In the genomic region with DNA sequence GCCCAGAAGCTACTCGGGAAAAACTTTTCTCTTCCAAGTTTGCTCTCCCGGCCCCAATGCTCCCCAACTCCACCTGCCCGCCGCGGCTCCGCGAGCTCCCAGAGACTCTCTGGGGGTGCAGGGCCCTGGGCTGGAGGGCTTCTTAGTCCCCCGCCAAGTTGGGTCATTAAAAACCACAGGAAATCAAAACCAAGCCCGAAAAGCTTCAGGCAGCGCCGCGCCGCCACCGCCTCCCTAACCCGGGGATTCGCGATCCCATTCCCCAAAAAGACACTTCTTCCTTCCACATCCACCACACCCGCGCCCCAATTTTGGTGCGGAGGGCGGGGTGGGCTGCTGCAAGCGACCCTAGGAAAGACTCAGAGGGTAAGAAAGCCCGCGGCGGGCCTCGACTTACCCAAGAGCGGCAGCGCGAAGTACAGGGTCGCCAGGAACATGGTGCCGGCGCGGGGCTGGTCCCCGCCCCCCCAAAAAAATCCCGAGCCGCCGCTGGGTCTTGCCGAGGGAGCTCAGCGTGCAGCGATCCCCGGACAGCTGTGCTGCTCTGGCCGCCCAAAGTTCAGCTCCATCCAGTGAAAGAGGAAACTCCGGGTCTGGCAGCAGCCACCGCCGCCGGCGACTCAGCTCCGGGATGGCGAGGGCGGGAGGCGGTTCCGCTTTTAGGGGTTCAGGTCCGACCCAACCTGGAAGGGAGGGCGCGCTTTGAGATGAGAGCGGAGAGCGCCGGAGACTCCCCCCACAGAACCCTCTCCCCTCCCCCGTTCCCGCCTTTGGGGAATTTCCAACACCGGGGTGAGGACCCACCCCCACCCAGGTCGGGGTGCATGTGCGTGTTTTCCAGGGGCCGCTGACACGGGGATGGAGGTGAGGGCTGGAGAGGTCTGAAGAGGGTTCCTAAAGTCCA, we compare ENCODE assay signal across 9 cellular contexts. TPM values are rescaled to one million over a fixed set of nuclear protein-coding genes. Genes with fewer than 3 reads are reported as not detected.
A peak's percentile ranks its signal among the peaks of the same experiment; 100 is the strongest.
DNase-seq lines count a peak whose midpoint lies in the region; ATAC-seq and TF ChIP-seq lines count a peak whose summit lies in the region.
"Had no signal": no experiment of that assay in that cellular context is flagged by ENCODE, and none has a peak within 500 bp of the region (broad histone marks: within the 10 kb centered on the region; RNA-seq: fewer than 3 reads in every experiment).

No MANE protein-coding gene starts in this region.

- H3K4me3 Mint-ChIP-seq in activated CD8-positive, alpha-beta T cell treated with anti-CD3 and anti-CD28 coated beads for 36 hours = peak overlapping the region; percentile 17
- no peak overlapping the region for H3K4me3 Mint-ChIP-seq in activated CD8-positive, alpha-beta T cell treated with anti-CD3 and anti-CD28 coated beads, Interleukin-2, amount 10 ng/mL, durations not matched to agents 7 days and 5 days
- H3K4me3 Mint-ChIP-seq: activated naive CD8-positive, alpha-beta T cell had no signal

- H3K27ac ChIP-seq in right lobe of liver (peak overlapping the region; percentile 51 to 87 (median 79)), upper lobe of left lung (peak overlapping the region in 1 of 4 donors; percentile 50)

- H3K27me3 ChIP-seq in right lobe of liver = no peaks in the 10 kb centered on the region
- H3K27me3 ChIP-seq in upper lobe of left lung = peaks cover 0 to 43% (median 16%) of the 10 kb centered on the region in 4 donors

- H3K4me3 ChIP-seq in cardiac fibroblast (replicated peaks in 1 of 2; ENCODE audit: low read depth in 2 of 2, low read length in 2 of 2) (peak overlapping the region; percentile 25 to 38), right lobe of liver (peak overlapping the region; percentile 68 to 83 (median 73)), upper lobe of left lung (peak overlapping the region; percentile 17 to 47 (median 40))

- H3K9me3 ChIP-seq in right lobe of liver (no peaks in the 10 kb centered on the region), upper lobe of left lung (no peaks in the 10 kb centered on the region)

- H3K36me3 ChIP-seq in right lobe of liver = no peaks in the 10 kb centered on the region
- H3K36me3 ChIP-seq in upper lobe of left lung = no peaks in the 10 kb centered on the region

- H3K27me3 Mint-ChIP-seq in activated CD8-positive, alpha-beta T cell treated with anti-CD3 and anti-CD28 coated beads for 36 hours = peaks cover 56% of the 10 kb centered on the region
- peaks cover 55% of the 10 kb centered on the region for H3K27me3 Mint-ChIP-seq in activated CD8-positive, alpha-beta T cell treated with anti-CD3 and anti-CD28 coated beads, Interleukin-2, amount 10 ng/mL, durations not matched to agents 7 days and 5 days (ENCODE audit: low read depth)

- CTCF ChIA-PET in activated CD8-positive, alpha-beta T cell treated with anti-CD3 and anti-CD28 coated beads for 36 hours (lab: Charles Lee) = interaction anchor here (0.9 kb wide), 2 partner anchors 12 to 16 kb away, joined by 3 to 4 read pairs; no protein-coding TSS in a partner anchor
- CTCF ChIA-PET in activated CD8-positive, alpha-beta T cell treated with anti-CD3 and anti-CD28 coated beads, Interleukin-2, amount 10 ng/mL, durations not matched to agents 7 days and 5 days (lab: Charles Lee) = no interaction called here

- peaks cover 0 to 6% (median 0%) of the 10 kb centered on the region in 4 donors for H3K4me1 ChIP-seq in right lobe of liver
- H3K4me1 ChIP-seq in upper lobe of left lung = peaks cover 3 to 38% (median 29%) of the 10 kb centered on the region in 4 donors

- H3K4me1 Mint-ChIP-seq in activated CD8-positive, alpha-beta T cell treated with anti-CD3 and anti-CD28 coated beads for 36 hours (ENCODE audit: low read depth) = peaks cover 7% of the 10 kb centered on the region
- peaks cover 14% of the 10 kb centered on the region for H3K4me1 Mint-ChIP-seq in activated CD8-positive, alpha-beta T cell treated with anti-CD3 and anti-CD28 coated beads, Interleukin-2, amount 10 ng/mL, durations not matched to agents 7 days and 5 days (ENCODE audit: low read depth)

- intact Hi-C loops in activated CD8-positive, alpha-beta T cell treated with anti-CD3 and anti-CD28 coated beads for 36 hours (cut with micrococcal nuclease) = no loop called here
- intact Hi-C loops in right lobe of liver (cut with DNase I) = no loop called here

- no peak for TF ChIP-seq EP300 in upper lobe of left lung (IDR thresholded peaks at IDR 0.05)

- TF ChIP-seq CTCF in activated CD8-positive, alpha-beta T cell treated with anti-CD3 and anti-CD28 coated beads for 36 hours (IDR thresholded peaks at IDR 0.05) = no peak
- no peak for TF ChIP-seq CTCF in cardiac fibroblast (IDR thresholded peaks at IDR 0.05; ENCODE audit: low read depth, low read length)
- TF ChIP-seq CTCF in right lobe of liver (IDR thresholded peaks at IDR 0.05) = no peak
- no peak for TF ChIP-seq CTCF in upper lobe of left lung (IDR thresholded peaks at IDR 0.05)

- H3K36me3 Mint-ChIP-seq in activated CD8-positive, alpha-beta T cell treated with anti-CD3 and anti-CD28 coated beads for 36 hours (ENCODE audit: low read depth) = no peaks in the 10 kb centered on the region
- peaks cover 4% of the 10 kb centered on the region for H3K36me3 Mint-ChIP-seq in activated CD8-positive, alpha-beta T cell treated with anti-CD3 and anti-CD28 coated beads, Interleukin-2, amount 10 ng/mL, durations not matched to agents 7 days and 5 days (ENCODE audit: low read depth)
- H3K36me3 Mint-ChIP-seq: activated naive CD8-positive, alpha-beta T cell had no signal

- peak; percentile 3 for DNase-seq in activated CD8-positive, alpha-beta T cell treated with anti-CD3 and anti-CD28 coated beads for 36 hours
- no peak for DNase-seq in activated CD8-positive, alpha-beta T cell treated with anti-CD3 and anti-CD28 coated beads, Interleukin-2, amount 10 ng/mL, durations not matched to agents 7 days and 5 days
- peak in 1 of 2 donors; percentile 6 for DNase-seq in cardiac fibroblast (ENCODE audit: low read depth in 2 of 2)
- DNase-seq in right lobe of liver = peak; percentile 64 to 74 (median 73)
- peak in 1 of 2 donors; percentile 85 for DNase-seq in upper lobe of left lung
- no peak for DNase-seq in NCI-H187 treated with DMSO at 0.1 percent for 48 hours (lab: John Stamatoyannopoulos, UW)
- DNase-seq in NCI-H1092 treated with DMSO at 0.1 percent for 48 hours (lab: John Stamatoyannopoulos, UW) = no peak

- TF ChIP-seq POLR2A in right lobe of liver (IDR thresholded peaks at IDR 0.05) (no peak), upper lobe of left lung (IDR thresholded peaks at IDR 0.05) (no peak)

- no peak for ATAC-seq in activated CD8-positive, alpha-beta T cell treated with anti-CD3 and anti-CD28 coated beads for 36 hours
- ATAC-seq in activated CD8-positive, alpha-beta T cell treated with anti-CD3 and anti-CD28 coated beads, Interleukin-2, amount 10 ng/mL, durations not matched to agents 7 days and 5 days = no peak
- ATAC-seq in right lobe of liver (peak; percentile 55 to 72 (median 62)), upper lobe of left lung (ENCODE audit: low FRiP score in 2 of 2) (peak in 1 of 2 donors; percentile 43), HG03108 (IDR thresholded peaks at IDR 0.05; ENCODE audit: unreplicated experiment) (no peak)

- H3K9me3 Mint-ChIP-seq in activated CD8-positive, alpha-beta T cell treated with anti-CD3 and anti-CD28 coated beads for 36 hours = no peaks in the 10 kb centered on the region
- no peaks in the 10 kb centered on the region for H3K9me3 Mint-ChIP-seq in activated CD8-positive, alpha-beta T cell treated with anti-CD3 and anti-CD28 coated beads, Interleukin-2, amount 10 ng/mL, durations not matched to agents 7 days and 5 days (ENCODE audit: insufficient read depth)

- 2% methylated on average over 28 of the region's 65 CpGs for WGBS in right lobe of liver (ENCODE audit: insufficient coverage, low coverage, low lambda C conversion rate, missing lambda C conversion rate)
- WGBS in upper lobe of left lung, 2 donors = 2 to 3% methylated on average over 39 to 62 of the region's 65 CpGs

- no peak overlapping the region for H3K27ac Mint-ChIP-seq in activated CD8-positive, alpha-beta T cell treated with anti-CD3 and anti-CD28 coated beads for 36 hours
- no peak overlapping the region for H3K27ac Mint-ChIP-seq in activated CD8-positive, alpha-beta T cell treated with anti-CD3 and anti-CD28 coated beads, Interleukin-2, amount 10 ng/mL, durations not matched to agents 7 days and 5 days
- H3K27ac Mint-ChIP-seq: activated naive CD8-positive, alpha-beta T cell had no signal

- POLR2A ChIA-PET in activated CD8-positive, alpha-beta T cell treated with anti-CD3 and anti-CD28 coated beads for 36 hours (lab: Charles Lee) = no interaction called here
- POLR2A ChIA-PET in activated CD8-positive, alpha-beta T cell treated with anti-CD3 and anti-CD28 coated beads, Interleukin-2, amount 10 ng/mL, durations not matched to agents 7 days and 5 days (lab: Charles Lee) = interaction anchor here (0.6 kb wide), 1 partner anchor 20 kb away, joined by 3 read pairs; no protein-coding TSS in a partner anchor

RNA-seq across cellular contexts. Expression of gene GFRA1, which starts 1.2 kb away (rescaled TPM):
- not detected for total RNA-seq in activated CD8-positive, alpha-beta T cell treated with anti-CD3 and anti-CD28 coated beads for 36 hours
- total RNA-seq in activated CD8-positive, alpha-beta T cell treated with anti-CD3 and anti-CD28 coated beads, Interleukin-2, amount 10 ng/mL, durations not matched to agents 7 days and 5 days = not detected
- total RNA-seq in right lobe of liver (10 to 100 TPM; 17.9 to 67.8 (median 42.8) TPM), upper lobe of left lung (1 to 10 TPM in 5 of 6 donors, under 1 TPM in 1; under 0.01 to 9.2 (median 2.3) TPM)

RNA-seq across cellular contexts. Expression of gene CCDC172, which starts 52.4 kb away (rescaled TPM):
- total RNA-seq in activated CD8-positive, alpha-beta T cell treated with anti-CD3 and anti-CD28 coated beads for 36 hours = not detected
- not detected for total RNA-seq in activated CD8-positive, alpha-beta T cell treated with anti-CD3 and anti-CD28 coated beads, Interleukin-2, amount 10 ng/mL, durations not matched to agents 7 days and 5 days
- total RNA-seq in right lobe of liver (not detected), upper lobe of left lung (not detected)

Comparison
In these comparisons a context has a peak if more than half of its experiments do, and no peak if none do; other contexts are left out.
1. DNase-seq: peak in activated CD8-positive, alpha-beta T cell treated with anti-CD3 and anti-CD28 coated beads for 36 hours (single experiment) and right lobe of liver (3 of 3); none in activated CD8-positive, alpha-beta T cell treated with anti-CD3 and anti-CD28 coated beads, Interleukin-2, amount 10 ng/mL, durations not matched to agents 7 days and 5 days (single experiment), NCI-H187 treated with DMSO at 0.1 percent for 48 hours (single experiment) and NCI-H1092 treated with DMSO at 0.1 percent for 48 hours (single experiment).
2. ATAC-seq: peak in right lobe of liver (4 of 4); none in activated CD8-positive, alpha-beta T cell treated with anti-CD3 and anti-CD28 coated beads for 36 hours (single experiment), activated CD8-positive, alpha-beta T cell treated with anti-CD3 and anti-CD28 coated beads, Interleukin-2, amount 10 ng/mL, durations not matched to agents 7 days and 5 days (single experiment) and HG03108 (single experiment).
3. Peak in every context shown above with its lines, with median percentiles within 50 percentile points of each other: H3K4me3 ChIP-seq.